Comparison of ENCODE assay signal across 8 cellular contexts in genomic region chr9:104961238-104961637, GRCh38. TPM values are rescaled to one million over a fixed set of nuclear protein-coding genes. Genes with fewer than 3 reads are reported as not detected.
DNase-seq lines count a peak whose midpoint lies in the region; ATAC-seq and TF ChIP-seq lines count a peak whose summit lies in the region.

No MANE protein-coding gene starts in this region.

- H3K9ac ChIP-seq in HUES64 (ENCODE audit: low read depth, low read length) = no peak overlapping the region

- H3K27me3 Mint-ChIP-seq in T-helper 17 cell (no peaks in the 10 kb centered on the region), chondrocyte (ENCODE audit: low read depth) (no peaks in the 10 kb centered on the region)

- H3K27ac Mint-ChIP-seq in T-helper 17 cell (peak overlapping the region; percentile 24), chondrocyte (ENCODE audit: unreplicated experiment) (no peak overlapping the region)

- 24% methylated on average over 5 of the region's 5 CpGs for WGBS in HUES64

- peak overlapping the region; percentile 63 for H3K27ac ChIP-seq in HUES64 (ENCODE audit: low read depth, low read length)

- H3K4me3 ChIP-seq in HUES64 (ENCODE audit: low read length) (no peak overlapping the region), cardiac fibroblast (replicated peaks in 1 of 2; ENCODE audit: low read depth in 2 of 2, low read length in 2 of 2) (no peak overlapping the region), skeletal muscle cell (ENCODE audit: low read depth, low read length) (no peak overlapping the region)

- ATAC-seq in GM21529 (IDR thresholded peaks at IDR 0.05; ENCODE audit: unreplicated experiment) (peak; percentile 98), T-helper 17 cell (peak; percentile 100), left lobe of liver (no peak)

- H3K9me3 ChIP-seq in HUES64 (ENCODE audit: insufficient read depth, low read depth, low read length) (no peaks in the 10 kb centered on the region), T-helper 17 cell (ENCODE audit: control insufficient read depth, low read length, poor library complexity, severe bottlenecking) (no peaks in the 10 kb centered on the region)

- H3K4me3 Mint-ChIP-seq in T-helper 17 cell (no peak overlapping the region), chondrocyte (ENCODE audit: unreplicated experiment) (no peak overlapping the region)

- no peak for TF ChIP-seq CTCF in cardiac fibroblast (IDR thresholded peaks at IDR 0.05; ENCODE audit: low read depth, low read length)
- no peak for TF ChIP-seq CTCF in chondrocyte (IDR thresholded peaks at IDR 0.05)

- H3K36me3 Mint-ChIP-seq in T-helper 17 cell (ENCODE audit: low read depth) (no peaks in the 10 kb centered on the region), chondrocyte (ENCODE audit: low read depth) (no peaks in the 10 kb centered on the region)

- DNase-seq in COLO829 (ENCODE audit: low spot score) (peak; percentile 89), T-helper 17 cell (peak in 1 of 3 donors; percentile 13), cardiac fibroblast (ENCODE audit: low read depth in 2 of 2) (peak; percentile 44 to 75), skeletal muscle cell (ENCODE audit: low read depth) (peak; percentile 87), chondrocyte (ENCODE audit: low spot score) (no peak), left lobe of liver (ENCODE audit: low spot score) (no peak)

- H3K9me3 Mint-ChIP-seq in chondrocyte (ENCODE audit: low read depth) = no peaks in the 10 kb centered on the region

- no peaks in the 10 kb centered on the region for H3K27me3 ChIP-seq in HUES64 (ENCODE audit: insufficient read depth, low read length)

- peaks cover 28% of the 10 kb centered on the region for H3K4me1 ChIP-seq in HUES64 (ENCODE audit: insufficient read depth, low read length)

- no peaks in the 10 kb centered on the region for H3K36me3 ChIP-seq in HUES64 (ENCODE audit: insufficient read depth, low read length)

- H3K4me1 Mint-ChIP-seq in T-helper 17 cell (peaks cover 16% of the 10 kb centered on the region), chondrocyte (ENCODE audit: low read depth) (peaks cover 13% of the 10 kb centered on the region)

RNA-seq across cellular contexts. Expression of gene ABCA1, which starts 33.3 kb away (rescaled TPM):
- polyA plus RNA-seq in HUES64 (2013, experiment 1 of 2) = 4.9 TPM
- 4.1 TPM for polyA plus RNA-seq in HUES64 (2013, experiment 2 of 2)
- total RNA-seq in T-helper 17 cell (10 to 100 TPM; 16.0 to 18.9 TPM), chondrocyte (22.4 to 26.6 TPM (median 25.1 TPM) in 3 replicates), left lobe of liver (48.3 TPM)

Comparison
In these comparisons a context has a peak if more than half of its experiments do, and no peak if none do; other contexts are left out.
1. DNase-seq: peak in COLO829 (single experiment), cardiac fibroblast (2 of 2) and skeletal muscle cell (single experiment); none in chondrocyte (single experiment) and left lobe of liver (single experiment).